ENCODE assay signal across 25 cellular contexts in genomic region chr4:98646422-98646821, GRCh38. TPM values are rescaled to one million over a fixed set of nuclear protein-coding genes. Genes with fewer than 3 reads are reported as not detected.
DNase-seq lines count a peak whose midpoint lies in the region; ATAC-seq, FAIRE-seq and TF ChIP-seq lines count a peak whose summit lies in the region.
"Had no signal": no experiment of that assay in that cellular context is flagged by ENCODE, and none has a peak within 500 bp of the region (broad histone marks: within the 10 kb centered on the region; RNA-seq: fewer than 3 reads in every experiment).

No MANE protein-coding gene starts in this region.

- no peaks in the 10 kb centered on the region for H3K9me3 Mint-ChIP-seq in activated T-helper 1 cell treated with anti-CD3 and anti-CD28 coated beads, Interleukin-12 subunit alpha, Interleukin-12 subunit beta, Interleukin-2, Interleukin-4 antibody, amounts not matched to agents 30 ng/mL and 10 ng/mL and 1 ng/mL, durations not matched to agents 14 hours and 24 hours and 36 hours
- H3K9me3 Mint-ChIP-seq in MCF 10A (ENCODE audit: unreplicated experiment): peaks cover 13% of the 10 kb centered on the region

- no peak overlapping the region for H3K9ac ChIP-seq in kidney (ENCODE audit: low read length in 2 of 2)

- H3K4me3 Mint-ChIP-seq in activated T-helper 1 cell treated with anti-CD3 and anti-CD28 coated beads, Interleukin-12 subunit alpha, Interleukin-12 subunit beta, Interleukin-2, Interleukin-4 antibody, amounts not matched to agents 30 ng/mL and 10 ng/mL and 1 ng/mL, durations not matched to agents 14 hours and 24 hours and 36 hours: no peak overlapping the region
- no peak overlapping the region for H3K4me3 Mint-ChIP-seq in MCF 10A (ENCODE audit: unreplicated experiment)

- no peak overlapping the region for H3K27ac Mint-ChIP-seq in activated T-helper 1 cell treated with anti-CD3 and anti-CD28 coated beads, Interleukin-12 subunit alpha, Interleukin-12 subunit beta, Interleukin-2, Interleukin-4 antibody, amounts not matched to agents 30 ng/mL and 10 ng/mL and 1 ng/mL, durations not matched to agents 14 hours and 24 hours and 36 hours
- no peak overlapping the region for H3K27ac Mint-ChIP-seq in MCF 10A (ENCODE audit: low read depth, unreplicated experiment)

- H3K27ac ChIP-seq in Panc1 (ENCODE audit: low read length) (0 out of 2 replicates have a peak overlapping the region, but pooled peaks have one; percentile 13), cingulate gyrus (ENCODE audit: low read depth, low read length) (peak overlapping the region; percentile 62), kidney (ENCODE audit: low read depth in 2 of 2, low read length in 2 of 2) (no peak overlapping the region)
- H3K27ac ChIP-seq: SJCRH30 had no signal

- peaks cover 82% of the 10 kb centered on the region for H3K4me1 Mint-ChIP-seq in activated T-helper 1 cell treated with anti-CD3 and anti-CD28 coated beads, Interleukin-12 subunit alpha, Interleukin-12 subunit beta, Interleukin-2, Interleukin-4 antibody, amounts not matched to agents 30 ng/mL and 10 ng/mL and 1 ng/mL, durations not matched to agents 14 hours and 24 hours and 36 hours (ENCODE audit: low read depth)
- peaks cover 4% of the 10 kb centered on the region for H3K4me1 Mint-ChIP-seq in MCF 10A (ENCODE audit: insufficient read depth, unreplicated experiment)

- ATAC-seq in Panc1: no peak
- ATAC-seq: HepG2, PC-3, Right ventricle myocardium inferior, SK-N-SH treated with all-trans-retinoic acid at 6 μM for 48 hours had no signal

- peaks cover 16% of the 10 kb centered on the region for H3K36me3 Mint-ChIP-seq in activated T-helper 1 cell treated with anti-CD3 and anti-CD28 coated beads, Interleukin-12 subunit alpha, Interleukin-12 subunit beta, Interleukin-2, Interleukin-4 antibody, amounts not matched to agents 30 ng/mL and 10 ng/mL and 1 ng/mL, durations not matched to agents 14 hours and 24 hours and 36 hours (ENCODE audit: low read depth)
- H3K36me3 Mint-ChIP-seq in MCF 10A (ENCODE audit: insufficient read depth, unreplicated experiment): no peaks in the 10 kb centered on the region

- FAIRE-seq in kidney (lab: Jason Lieb, UNC): no peak
- FAIRE-seq: GM12892, GM19239, H54, HepG2 had no signal

- no peaks in the 10 kb centered on the region for H3K27me3 ChIP-seq in Panc1 (ENCODE audit: control insufficient read depth, insufficient read depth, low read length)
- H3K27me3 ChIP-seq: SJCRH30 had no signal

- BruUV-seq in Panc1 (replicated peaks; lab: Mats Ljungman, UMichigan): no TSS peak
- no TSS peak for BruUV-seq in MCF 10A (replicated peaks; lab: Mats Ljungman, UMichigan)

- no peak for TF ChIP-seq CTCF in Panc1 (IDR thresholded peaks at IDR 0.05)
- TF ChIP-seq CTCF in kidney (IDR thresholded peaks at IDR 0.05; ENCODE audit: borderline replicate concordance, extremely low read depth, insufficient read depth): no peak
- TF ChIP-seq CTCF in MCF 10A (IDR thresholded peaks at IDR 0.05; ENCODE audit: unreplicated experiment): no peak

- intact Hi-C loops in Panc1 (cut with micrococcal nuclease; ENCODE audit: unreplicated experiment): no loop called here
- intact Hi-C loops in kidney (cut with DNase I): no loop called here
- intact Hi-C loops in activated T-helper 1 cell treated with anti-CD3 and anti-CD28 coated beads, Interleukin-12 subunit alpha, Interleukin-12 subunit beta, Interleukin-2, Interleukin-4 antibody, amounts not matched to agents 30 ng/mL and 10 ng/mL and 1 ng/mL, durations not matched to agents 14 hours and 24 hours and 36 hours (cut with micrococcal nuclease): no loop called here
- intact Hi-C loops in MCF 10A (cut with micrococcal nuclease): no loop called here

- no peak for DNase-seq in Panc1 (ENCODE audit: low read depth, low spot score)
- peak; percentile 74 for DNase-seq in pons (ENCODE audit: low spot score)
- DNase-seq in kidney: no peak
- DNase-seq in DMS79 treated with DMSO at 0.1 percent for 48 hours (lab: John Stamatoyannopoulos, UW): no peak
- DNase-seq in activated T-helper 1 cell treated with anti-CD3 and anti-CD28 coated beads, Interleukin-12 subunit alpha, Interleukin-12 subunit beta, Interleukin-2, Interleukin-4 antibody, amounts not matched to agents 30 ng/mL and 10 ng/mL and 1 ng/mL, durations not matched to agents 14 hours and 24 hours and 36 hours (ENCODE audit: low spot score): no peak
- DNase-seq in MCF 10A (ENCODE audit: unreplicated experiment): no peak
- DNase-seq: C1 segment of cervical spinal cord; Calu3; DND-41; Karpas-422; NCI-H1105; NCI-H146; NCI-H2029; NCI-H524 treated with DMSO at 0.1 percent for 48 hours; NCI-H774; NK-92 treated with Interleukin-12 subunit alpha and Interleukin-12 subunit beta, amount 100 ng/mL, for 24 hours; PC-3; SJCRH30 had no signal

- H3K9me3 ChIP-seq in Panc1 (ENCODE audit: control insufficient read depth, insufficient read depth, low read depth, low read length) (peaks cover 5% of the 10 kb centered on the region; the same call in 1 of the 2 replicates), kidney (ENCODE audit: control insufficient read depth in 1 of 2, low read length in 2 of 2) (peaks cover 0 to 3% of the 10 kb centered on the region in 2 donors)
- H3K9me3 ChIP-seq: SJCRH30 had no signal

- in situ Hi-C loops in Panc1 (cut with HindIII; ENCODE audit: low pct_unique_long_range_greater_than_20kb, low sequenced_read_pairs): no loop called here

- no peaks in the 10 kb centered on the region for H3K27me3 Mint-ChIP-seq in activated T-helper 1 cell treated with anti-CD3 and anti-CD28 coated beads, Interleukin-12 subunit alpha, Interleukin-12 subunit beta, Interleukin-2, Interleukin-4 antibody, amounts not matched to agents 30 ng/mL and 10 ng/mL and 1 ng/mL, durations not matched to agents 14 hours and 24 hours and 36 hours (ENCODE audit: insufficient read depth)
- no peaks in the 10 kb centered on the region for H3K27me3 Mint-ChIP-seq in MCF 10A (ENCODE audit: insufficient read depth, unreplicated experiment)

- POLR2A ChIA-PET in Panc1 (lab: Charles Lee) (no interaction called here), MCF 10A (lab: Yijun Ruan, JAX) (interaction anchor here (0.7 kb wide), 1 partner anchor 168 kb away, joined by 3 read pairs; no protein-coding TSS in a partner anchor)

- H3K4me3 ChIP-seq in Panc1 (ENCODE audit: low read depth in 2 of 2, low read length in 2 of 2): no peak overlapping the region
- no peak overlapping the region for H3K4me3 ChIP-seq in kidney (ENCODE audit: low read length in 2 of 2)
- H3K4me3 ChIP-seq: SJCRH30 had no signal

- H3K36me3 ChIP-seq in Panc1 (ENCODE audit: control insufficient read depth, insufficient read depth, low read length): no peaks in the 10 kb centered on the region
- no peaks in the 10 kb centered on the region for H3K36me3 ChIP-seq in kidney (ENCODE audit: control insufficient read depth in 1 of 2, insufficient read depth in 2 of 2, low read length in 2 of 2)
- H3K36me3 ChIP-seq: SJCRH30 had no signal

- CTCF ChIA-PET in Panc1 (lab: Charles Lee): no interaction called here
- CTCF ChIA-PET in MCF 10A (lab: Yijun Ruan, JAX): interaction anchor here (1.2 kb wide), 1 partner anchor 179 kb away, joined by 4 read pairs; no protein-coding TSS in a partner anchor

- H3K4me1 ChIP-seq in Panc1 (ENCODE audit: control insufficient read depth, insufficient read depth, low read length) (peaks cover 62% of the 10 kb centered on the region), kidney (ENCODE audit: control insufficient read depth in 1 of 2, insufficient read depth in 1 of 2, low read depth in 1 of 2, low read length in 2 of 2) (peaks cover 0 to 2% of the 10 kb centered on the region in 2 donors)
- H3K4me1 ChIP-seq: SJCRH30 had no signal

RNA-seq across cellular contexts. Expression of gene TSPAN5, which starts 12.0 kb away (rescaled TPM):
- total RNA-seq in Panc1 (2021; ENCODE audit: unreplicated experiment): 61.9 TPM
- polyA plus RNA-seq in Panc1 (2012; ENCODE audit: insufficient read length): 45.8 TPM
- 6.8 TPM for total RNA-seq in kidney
- polyA plus RNA-seq in kidney (ENCODE audit: insufficient read depth, low read depth, low replicate concordance): 13.8 TPM
- 34.1 and 35.5 TPM in 2 replicates for total RNA-seq in activated T-helper 1 cell treated with anti-CD3 and anti-CD28 coated beads, Interleukin-12 subunit alpha, Interleukin-12 subunit beta, Interleukin-2, Interleukin-4 antibody, amounts not matched to agents 30 ng/mL and 10 ng/mL and 1 ng/mL, durations not matched to agents 14 hours and 24 hours and 36 hours
- total RNA-seq in MCF 10A (2022): 18.5 and 19.8 TPM in 2 replicates

Comparison
In these comparisons a context has a peak if more than half of its experiments do, and no peak if none do; other contexts are left out.
1. H3K27ac ChIP-seq: peak in Panc1 (single experiment) and cingulate gyrus (single experiment); none in kidney (0 of 2).